ENCODE assay signal across 8 cellular contexts in genomic region chr15:70512772-70513362, GRCh38.
DNase-seq lines count a peak whose midpoint lies in the region; ATAC-seq and TF ChIP-seq lines count a peak whose summit lies in the region.

No MANE protein-coding gene starts in this region.

- peak; percentile 61 for ATAC-seq in GM21423 (IDR thresholded peaks at IDR 0.05; ENCODE audit: unreplicated experiment)
- no peak for ATAC-seq in HG02884 (IDR thresholded peaks at IDR 0.05; ENCODE audit: unreplicated experiment)

- H3K27me3 ChIP-seq in tibial nerve, result no peaks in the 10 kb centered on the region

- TF ChIP-seq POLR2A in erythroblast (IDR thresholded peaks at IDR 0.05; ENCODE audit: low read length), result no peak
- TF ChIP-seq POLR2A in tibial nerve (IDR thresholded peaks at IDR 0.05), result no peak

- peaks cover 13% of the 10 kb centered on the region for H3K4me1 Mint-ChIP-seq in osteocyte (ENCODE audit: unreplicated experiment)

- 75 to 79% methylated on average over 8 of the region's 8 CpGs for WGBS in tibial nerve, 2 donors

- peaks cover 0 to 30% (median 8%) of the 10 kb centered on the region in 4 donors for H3K9me3 ChIP-seq in tibial nerve

- peaks cover 4% of the 10 kb centered on the region for H3K36me3 Mint-ChIP-seq in osteocyte (ENCODE audit: unreplicated experiment)

- H3K4me3 ChIP-seq in WI38 (ENCODE audit: low read depth, low read length), result no peak overlapping the region
- no peak overlapping the region for H3K4me3 ChIP-seq in tibial nerve

- no peaks in the 10 kb centered on the region for H3K4me1 ChIP-seq in tibial nerve

- peaks cover 29% of the 10 kb centered on the region for H3K27me3 Mint-ChIP-seq in osteocyte (ENCODE audit: unreplicated experiment)

- no peak overlapping the region for H3K27ac ChIP-seq in tibial nerve

- H3K4me3 Mint-ChIP-seq in osteocyte (ENCODE audit: unreplicated experiment), result no peak overlapping the region

- H3K9me3 Mint-ChIP-seq in osteocyte (ENCODE audit: unreplicated experiment), result peaks cover 22% of the 10 kb centered on the region

- TF ChIP-seq CTCF in WI38 (IDR thresholded peaks at IDR 0.05; ENCODE audit: low read depth, low read length) (peak; percentile 89), osteocyte (IDR thresholded peaks at IDR 0.05) (peak; percentile 52), tibial nerve (IDR thresholded peaks at IDR 0.05) (peak in 1 of 5 experiments; percentile 35)

- peak; percentile 81 for DNase-seq in DMS53 (lab: John Stamatoyannopoulos, UW)
- peak; percentile 49 for DNase-seq in LHCN-M2 (ENCODE audit: low read depth)
- peak; percentile 77 for DNase-seq in erythroblast (lab: John Stamatoyannopoulos, UW)
- DNase-seq in osteocyte (ENCODE audit: extremely low spot score, unreplicated experiment), result no peak
- DNase-seq in tibial nerve (ENCODE audit: low spot score in 2 of 2), result no peak

- TF ChIP-seq EP300 in tibial nerve (IDR thresholded peaks at IDR 0.05), result no peak

- no peaks in the 10 kb centered on the region for H3K36me3 ChIP-seq in tibial nerve

- H3K27ac Mint-ChIP-seq in osteocyte (ENCODE audit: unreplicated experiment), result no peak overlapping the region

Comparison
In these comparisons a context has a peak if more than half of its experiments do, and no peak if none do; other contexts are left out.
1. DNase-seq: peak in DMS53 (single experiment), LHCN-M2 (single experiment) and erythroblast (2 of 2); none in osteocyte (single experiment) and tibial nerve (0 of 2).